22 cellular contexts compared by ENCODE assay signal in genomic region chr2:105497094-105497493, GRCh38.
DNase-seq lines count a peak whose midpoint lies in the region; ATAC-seq, FAIRE-seq and TF ChIP-seq lines count a peak whose summit lies in the region.
"Had no signal": no experiment of that assay in that cellular context is flagged by ENCODE, and none has a peak within 500 bp of the region (broad histone marks: within the 10 kb centered on the region; RNA-seq: fewer than 3 reads in every experiment).

No MANE protein-coding gene starts in this region.

- ATAC-seq in left ventricle myocardium superior: no peak
- ATAC-seq in GM21526 (IDR thresholded peaks at IDR 0.05; ENCODE audit: low FRiP score, unreplicated experiment): no peak
- no peak for ATAC-seq in HG03571 (IDR thresholded peaks at IDR 0.05; ENCODE audit: unreplicated experiment)

- H3K9ac ChIP-seq in astrocyte (ENCODE audit: low read length): no peak overlapping the region

- H3K9me3 ChIP-seq in right atrium auricular region (peaks cover 9 to 32% of the 10 kb centered on the region in 2 donors), astrocyte (ENCODE audit: insufficient read depth, low read depth, low read length) (peaks cover 3% of the 10 kb centered on the region)

- peaks cover 2% of the 10 kb centered on the region for H3K4me1 Mint-ChIP-seq in astrocyte (ENCODE audit: low read depth, unreplicated experiment)
- no peaks in the 10 kb centered on the region for H3K4me1 Mint-ChIP-seq in neural crest cell
- H3K4me1 Mint-ChIP-seq: CD14-positive monocyte, H9, IgD-negative memory B cell had no signal

- DNase-seq in right atrium auricular region (ENCODE audit: low spot score) (no peak), left ventricle myocardium superior (no peak), astrocyte (ENCODE audit: low read depth) (peak; percentile 21), neural crest cell (ENCODE audit: low read depth, low spot score) (no peak), GM13976 (ENCODE audit: low spot score) (no peak)
- DNase-seq: AML-193, DMS79, H9, Kasumi-1, MG63, NCI-H1048, NCI-H1436, NCI-H1930, NCI-H226, NCI-H524 treated with DMSO at 0.1 percent for 48 hours, SJCRH30 had no signal

- intact Hi-C loops in left ventricle myocardium superior (cut with micrococcal nuclease): loop anchor here (10.0 kb wide), 1 partner anchor 112 kb away; no protein-coding TSS in a partner anchor

- H4K20me1 ChIP-seq in astrocyte (ENCODE audit: insufficient read depth, low read length): no peaks in the 10 kb centered on the region

- peaks cover 20% of the 10 kb centered on the region for H3K27me3 Mint-ChIP-seq in astrocyte (ENCODE audit: low read depth, unreplicated experiment)
- peaks cover 5% of the 10 kb centered on the region for H3K27me3 Mint-ChIP-seq in neural crest cell (ENCODE audit: low read depth)

- H3K36me3 Mint-ChIP-seq in astrocyte (ENCODE audit: low read depth, unreplicated experiment) (peaks cover 2% of the 10 kb centered on the region), neural crest cell (ENCODE audit: low read depth) (peaks cover 7% of the 10 kb centered on the region)
- H3K36me3 Mint-ChIP-seq: CD14-positive monocyte had no signal

- in situ Hi-C loops in GM13976 (cut with MboI; ENCODE audit: low sequenced_read_pairs, unreplicated experiment): no loop called here

- H3K27me3 ChIP-seq in right atrium auricular region (no peaks in the 10 kb centered on the region), astrocyte (ENCODE audit: insufficient read depth, low read length) (peaks cover 20% of the 10 kb centered on the region)
- H3K27me3 ChIP-seq: MG63, SJCRH30 had no signal

- no peaks in the 10 kb centered on the region for H3K36me3 ChIP-seq in right atrium auricular region
- no peaks in the 10 kb centered on the region for H3K36me3 ChIP-seq in astrocyte (ENCODE audit: insufficient read depth, low read length)
- H3K36me3 ChIP-seq: MG63, SJCRH30 had no signal

- H3K9me3 Mint-ChIP-seq in astrocyte (ENCODE audit: unreplicated experiment) (peaks cover 21% of the 10 kb centered on the region), neural crest cell (peaks cover 15% of the 10 kb centered on the region)

- H2AFZ ChIP-seq in astrocyte (ENCODE audit: low read depth, low read length): no peak overlapping the region

- H3K4me1 ChIP-seq in right atrium auricular region (peaks cover 0 to 43% of the 10 kb centered on the region in 2 donors), astrocyte (ENCODE audit: insufficient read depth, low read length) (no peaks in the 10 kb centered on the region)
- H3K4me1 ChIP-seq: SJCRH30 had no signal

- no peak overlapping the region for H3K4me3 Mint-ChIP-seq in astrocyte (ENCODE audit: unreplicated experiment)
- H3K4me3 Mint-ChIP-seq in neural crest cell: no peak overlapping the region
- H3K4me3 Mint-ChIP-seq: CD14-positive monocyte, H9 had no signal

- H3K4me3 ChIP-seq in right atrium auricular region (no peak overlapping the region), astrocyte (ENCODE audit: insufficient read depth, low read depth, low read length) (no peak overlapping the region)
- H3K4me3 ChIP-seq: MG63, SJCRH30 had no signal

- H3K4me2 ChIP-seq in astrocyte (ENCODE audit: low read length): no peak overlapping the region

- H3K79me2 ChIP-seq in astrocyte (ENCODE audit: insufficient read depth, low read length): no peaks in the 10 kb centered on the region

- no peak for FAIRE-seq in astrocyte (lab: Jason Lieb, UNC)

- peak overlapping the region; percentile 61 to 63 for H3K27ac ChIP-seq in right atrium auricular region
- no peak overlapping the region for H3K27ac ChIP-seq in astrocyte (ENCODE audit: low read depth, low read length)
- H3K27ac ChIP-seq: HL-60, RWPE1, SJCRH30 had no signal

- TF ChIP-seq CTCF in right atrium auricular region (IDR thresholded peaks at IDR 0.05) (no peak), astrocyte (IDR thresholded peaks at IDR 0.05; ENCODE audit: insufficient read depth, low read depth, low read length) (no peak), neural crest cell (conservative IDR thresholded peaks at IDR 0.05) (no peak), GM13976 (IDR thresholded peaks at IDR 0.05; ENCODE audit: borderline replicate concordance, control extremely low read depth, extremely low read depth, insufficient read depth, missing control alignments) (no peak)

- H3K27ac Mint-ChIP-seq in astrocyte (ENCODE audit: unreplicated experiment): no peak overlapping the region
- peak overlapping the region; percentile 45 for H3K27ac Mint-ChIP-seq in neural crest cell (ENCODE audit: unreplicated experiment)
- H3K27ac Mint-ChIP-seq: CD14-positive monocyte, IgD-negative memory B cell had no signal
